20 cellular contexts compared by ENCODE assay signal in genomic region chr3:170421758-170422157, GRCh38. TPM values are rescaled to one million over a fixed set of nuclear protein-coding genes. Genes with fewer than 3 reads are reported as not detected.
DNase-seq lines count a peak whose midpoint lies in the region; ATAC-seq and TF ChIP-seq lines count a peak whose summit lies in the region.
"Had no signal": no experiment of that assay in that cellular context is flagged by ENCODE, and none has a peak within 500 bp of the region (broad histone marks: within the 10 kb centered on the region; RNA-seq: fewer than 3 reads in every experiment).

No MANE protein-coding gene starts in this region.

- peak overlapping the region; percentile 75 for H3K4me3 ChIP-seq in coronary artery
- H3K4me3 ChIP-seq in A673 (ENCODE audit: low read depth, low read length, poor library complexity, severe bottlenecking), result no peak overlapping the region
- H3K4me3 ChIP-seq: neural progenitor cell, tibial artery had no signal

- CTCF ChIA-PET in A673 (lab: Charles Lee), result no interaction called here

- H3K27ac Mint-ChIP-seq in activated T-helper 2 cell treated with anti-CD3 and anti-CD28 coated beads, Interferon-gamma antibody, Interleukin-2, Interleukin-4, amounts not matched to agents 10 μg/mL and 5 μg/mL and 100 μg/mL, durations not matched to agents 14 hours and 24 hours and 36 hours, result peak overlapping the region; percentile 3
- H3K27ac Mint-ChIP-seq: activated CD8-positive, alpha-beta T cell treated with anti-CD3 and anti-CD28 coated beads for 36 hours; CD14-positive monocyte; neural progenitor cell had no signal

- POLR2A ChIA-PET in A673 (lab: Charles Lee; ENCODE audit: low non-redundant PET), result no interaction called here

- H3K4me1 ChIP-seq in A673 (ENCODE audit: insufficient read depth, low read length, poor library complexity, severe bottlenecking), result no peaks in the 10 kb centered on the region
- H3K4me1 ChIP-seq: foreskin keratinocyte had no signal

- no peaks in the 10 kb centered on the region for H3K36me3 ChIP-seq in A673 (ENCODE audit: insufficient read depth, low read length, poor library complexity, severe bottlenecking)
- H3K36me3 ChIP-seq: neural progenitor cell had no signal

- H3K27me3 ChIP-seq in A673 (replicated peaks; ENCODE audit: insufficient read depth, low read depth, low read length, poor library complexity), result no peaks in the 10 kb centered on the region

- H3K4me3 Mint-ChIP-seq in activated T-helper 2 cell treated with anti-CD3 and anti-CD28 coated beads, Interferon-gamma antibody, Interleukin-2, Interleukin-4, amounts not matched to agents 10 μg/mL and 5 μg/mL and 100 μg/mL, durations not matched to agents 14 hours and 24 hours and 36 hours (ENCODE audit: low read depth), result no peak overlapping the region
- H3K4me3 Mint-ChIP-seq: activated CD8-positive, alpha-beta T cell treated with anti-CD3 and anti-CD28 coated beads for 36 hours; neural progenitor cell had no signal

- no TSS peak for BruUV-seq in A673 (replicated peaks; lab: Mats Ljungman, UMichigan)

- no peak for ATAC-seq in GM18867 (IDR thresholded peaks at IDR 0.05; ENCODE audit: unreplicated experiment)
- ATAC-seq: activated CD8-positive, alpha-beta T cell treated with anti-CD3 and anti-CD28 coated beads for 36 hours; foreskin keratinocyte; HCT116 had no signal

- no peaks in the 10 kb centered on the region for H3K36me3 Mint-ChIP-seq in activated T-helper 2 cell treated with anti-CD3 and anti-CD28 coated beads, Interferon-gamma antibody, Interleukin-2, Interleukin-4, amounts not matched to agents 10 μg/mL and 5 μg/mL and 100 μg/mL, durations not matched to agents 14 hours and 24 hours and 36 hours (ENCODE audit: low read depth)

- TF ChIP-seq CTCF in coronary artery (IDR thresholded peaks at IDR 0.05) (no peak), A673 (conservative IDR thresholded peaks at IDR 0.05; ENCODE audit: low read depth, low read length) (no peak)

- H3K27ac ChIP-seq in coronary artery (peak overlapping the region in 1 of 2 donors; percentile 74), temporal lobe (ENCODE audit: low read depth, low read length) (peak overlapping the region; percentile 69), A673 (ENCODE audit: low read depth, low read length, poor library complexity, severe bottlenecking) (no peak overlapping the region)
- H3K27ac ChIP-seq: foreskin keratinocyte, neural progenitor cell, VCaP had no signal

- no peak for DNase-seq in activated T-helper 2 cell treated with anti-CD3 and anti-CD28 coated beads, Interferon-gamma antibody, Interleukin-2, Interleukin-4, amounts not matched to agents 10 μg/mL and 5 μg/mL and 100 μg/mL, durations not matched to agents 14 hours and 24 hours and 36 hours (ENCODE audit: low spot score)
- DNase-seq in coronary artery (ENCODE audit: low spot score) (no peak), medulla oblongata (ENCODE audit: extremely low spot score) (peak; percentile 35), posterior vena cava (ENCODE audit: low spot score) (no peak), A673 (ENCODE audit: low spot score) (no peak)
- no peak for DNase-seq in activated CD4-positive, alpha-beta T cell treated with anti-CD3 and anti-CD28 coated beads for 4 hours
- DNase-seq: activated CD8-positive, alpha-beta T cell treated with anti-CD3 and anti-CD28 coated beads for 36 hours; aorta; DMS153; foreskin keratinocyte; NCI-H1436 treated with DMSO at 0.1 percent for 48 hours; NCI-H345; stimulated activated CD4-positive, alpha-beta T cell treated with anti-CD3 and anti-CD28 coated beads, Interleukin-4, amount 100 ng/mL, for 1 hour; tibial artery had no signal

- H3K9me3 ChIP-seq in A673 (ENCODE audit: low read depth, low read length, poor library complexity, severe bottlenecking), result no peaks in the 10 kb centered on the region
- H3K9me3 ChIP-seq: tibial artery had no signal

- peaks cover 30% of the 10 kb centered on the region for H3K27me3 Mint-ChIP-seq in activated T-helper 2 cell treated with anti-CD3 and anti-CD28 coated beads, Interferon-gamma antibody, Interleukin-2, Interleukin-4, amounts not matched to agents 10 μg/mL and 5 μg/mL and 100 μg/mL, durations not matched to agents 14 hours and 24 hours and 36 hours (ENCODE audit: low read depth)

- intact Hi-C loops in activated T-helper 2 cell treated with anti-CD3 and anti-CD28 coated beads, Interferon-gamma antibody, Interleukin-2, Interleukin-4, amounts not matched to agents 10 μg/mL and 5 μg/mL and 100 μg/mL, durations not matched to agents 14 hours and 24 hours and 36 hours (cut with micrococcal nuclease), result no loop called here
- intact Hi-C loops in posterior vena cava (cut with DNase I), result no loop called here
- intact Hi-C loops in A673 (cut with micrococcal nuclease; ENCODE audit: unreplicated experiment), result no loop called here

- peaks cover 10% of the 10 kb centered on the region for H3K4me1 Mint-ChIP-seq in activated T-helper 2 cell treated with anti-CD3 and anti-CD28 coated beads, Interferon-gamma antibody, Interleukin-2, Interleukin-4, amounts not matched to agents 10 μg/mL and 5 μg/mL and 100 μg/mL, durations not matched to agents 14 hours and 24 hours and 36 hours (ENCODE audit: low read depth)

- no peaks in the 10 kb centered on the region for H3K9me3 Mint-ChIP-seq in activated T-helper 2 cell treated with anti-CD3 and anti-CD28 coated beads, Interferon-gamma antibody, Interleukin-2, Interleukin-4, amounts not matched to agents 10 μg/mL and 5 μg/mL and 100 μg/mL, durations not matched to agents 14 hours and 24 hours and 36 hours
- H3K9me3 Mint-ChIP-seq: activated CD8-positive, alpha-beta T cell treated with anti-CD3 and anti-CD28 coated beads for 36 hours had no signal

RNA-seq across cellular contexts. Expression of gene CLDN11, which starts 3.1 kb away (rescaled TPM):
- total RNA-seq in activated T-helper 2 cell treated with anti-CD3 and anti-CD28 coated beads, Interferon-gamma antibody, Interleukin-2, Interleukin-4, amounts not matched to agents 10 μg/mL and 5 μg/mL and 100 μg/mL, durations not matched to agents 14 hours and 24 hours and 36 hours, result 0.18 TPM in 1 of 2 replicates, not detected in the other
- total RNA-seq in temporal lobe (14.5 TPM), posterior vena cava (10 to 100 TPM; 26.5 to 41.5 TPM), A673 (2021) (0.52 TPM in 1 of 2 replicates, not detected in the other)
- total RNA-seq: activated CD8-positive, alpha-beta T cell treated with anti-CD3 and anti-CD28 coated beads for 36 hours had no signal

Comparison
In these comparisons a context has a peak if more than half of its experiments do, and no peak if none do; other contexts are left out.
1. RNA of gene CLDN11, which starts 3.1 kb away (total RNA-seq): 26.5 to 41.5 TPM in posterior vena cava and 14.5 TPM in temporal lobe (single experiment); 0.52 TPM in A673 and 0.18 TPM in activated T-helper 2 cell treated with anti-CD3 and anti-CD28 coated beads, Interferon-gamma antibody, Interleukin-2, Interleukin-4, amounts not matched to agents 10 μg/mL and 5 μg/mL and 100 μg/mL, durations not matched to agents 14 hours and 24 hours and 36 hours; every median in the first group is over 10 times any median in the second.